In the genomic region with DNA sequence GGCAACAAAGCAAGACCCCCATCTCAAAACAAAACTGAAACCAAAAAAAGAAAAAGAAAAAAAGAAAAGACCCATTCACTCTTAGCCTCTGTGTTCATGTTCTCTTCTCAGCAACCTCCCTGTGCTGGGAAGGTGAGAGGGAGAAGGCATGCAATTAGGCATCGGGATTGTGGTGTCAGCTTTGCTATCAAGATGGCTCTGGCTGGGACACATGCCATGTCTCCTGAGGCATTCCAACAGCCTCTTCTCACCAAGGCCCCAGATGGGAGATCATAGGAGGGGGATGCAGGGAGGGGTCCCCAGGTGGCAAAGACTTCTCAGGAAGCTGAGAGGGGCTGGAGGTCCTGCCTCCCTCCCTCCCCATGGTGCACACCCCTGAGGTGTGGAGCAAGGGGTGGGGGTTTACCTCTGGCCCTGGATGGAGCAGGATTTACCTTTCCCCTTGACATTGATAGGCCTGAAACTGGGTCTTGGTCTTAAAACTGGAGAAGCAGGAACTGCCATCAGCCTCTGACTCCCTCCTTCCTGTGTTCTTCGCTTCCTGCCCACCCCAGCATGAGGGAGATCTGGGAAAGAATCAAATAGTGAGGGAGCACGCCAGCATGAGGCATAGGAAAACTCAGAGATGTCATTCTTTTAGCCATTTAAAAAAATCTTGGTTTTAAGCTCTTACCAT, we compare ENCODE assay signal across 1 cellular context.
TF ChIP-seq lines count a peak whose summit lies in the region.

No MANE protein-coding gene starts in this region.

TF ChIP-seq in A549, 52 proteins besides CTCF, POLR2A, EP300 and RAD21 (continued from another document):
- TF ChIP-seq, protein P1, sequence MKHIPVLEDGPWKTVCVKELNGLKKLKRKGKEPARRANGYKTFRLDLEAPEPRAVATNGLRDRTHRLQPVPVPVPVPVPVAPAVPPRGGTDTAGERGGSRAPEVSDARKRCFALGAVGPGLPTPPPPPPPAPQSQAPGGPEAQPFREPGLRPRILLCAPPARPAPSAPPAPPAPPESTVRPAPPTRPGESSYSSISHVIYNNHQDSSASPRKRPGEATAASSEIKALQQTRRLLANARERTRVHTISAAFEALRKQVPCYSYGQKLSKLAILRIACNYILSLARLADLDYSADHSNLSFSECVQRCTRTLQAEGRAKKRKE (CRISPR knock-in tag; IDR thresholded peaks at IDR 0.05; ENCODE audit: low read depth) = peak; percentile 42; the same call in 1 of the 2 replicates
